Comparison of ENCODE assay signal across 28 cellular contexts in the genomic region with DNA sequence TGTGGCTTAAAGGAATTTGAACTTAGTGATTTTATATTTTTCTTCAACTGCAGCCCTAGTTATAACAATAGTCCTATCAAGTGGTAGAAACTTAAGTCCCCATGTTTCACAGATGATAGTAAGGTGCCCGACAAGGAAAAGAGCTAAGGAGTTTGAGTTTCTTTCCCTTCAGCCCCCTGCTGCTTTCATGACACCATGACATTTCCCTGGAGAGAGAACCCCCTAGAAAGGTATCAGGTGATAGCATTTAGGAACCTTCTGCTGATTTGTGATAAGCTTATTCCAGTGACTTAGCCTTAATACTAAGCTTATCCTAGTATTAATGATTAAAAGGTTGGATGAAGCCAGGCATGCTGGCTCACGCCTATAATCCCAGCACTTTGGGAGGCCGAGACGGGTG.
DNase-seq lines count a peak whose midpoint lies in the region; ATAC-seq, FAIRE-seq and TF ChIP-seq lines count a peak whose summit lies in the region.
"Had no signal": no experiment of that assay in that cellular context is flagged by ENCODE, and none has a peak within 500 bp of the region (broad histone marks: within the 10 kb centered on the region; RNA-seq: fewer than 3 reads in every experiment).

No MANE protein-coding gene starts in this region.

- CTCF ChIA-PET in activated CD4-positive, alpha-beta memory T cell treated with anti-CD3 and anti-CD28 coated beads for 36 hours (lab: Charles Lee) = no interaction called here
- CTCF ChIA-PET in HEK293T (lab: Yijun Ruan, JAX) = no interaction called here

- H3K27ac Mint-ChIP-seq in endodermal cell = no peak overlapping the region
- H3K27ac Mint-ChIP-seq in activated CD4-positive, alpha-beta memory T cell treated with anti-CD3 and anti-CD28 coated beads for 36 hours = no peak overlapping the region
- H3K27ac Mint-ChIP-seq: CD14-positive monocyte; CD4-positive, alpha-beta memory T cell; CD4-positive, CD25-positive, alpha-beta regulatory T cell; CD8-positive, alpha-beta memory T cell had no signal

- peaks cover 3% of the 10 kb centered on the region for H3K4me1 Mint-ChIP-seq in endodermal cell
- no peaks in the 10 kb centered on the region for H3K4me1 Mint-ChIP-seq in activated CD4-positive, alpha-beta memory T cell treated with anti-CD3 and anti-CD28 coated beads for 36 hours (ENCODE audit: low read depth)
- H3K4me1 Mint-ChIP-seq: CD14-positive monocyte; CD4-positive, CD25-positive, alpha-beta regulatory T cell; CD8-positive, alpha-beta memory T cell had no signal

- H3K4me3 Mint-ChIP-seq in endodermal cell = no peak overlapping the region
- no peak overlapping the region for H3K4me3 Mint-ChIP-seq in activated CD4-positive, alpha-beta memory T cell treated with anti-CD3 and anti-CD28 coated beads for 36 hours
- H3K4me3 Mint-ChIP-seq: CD14-positive monocyte; CD4-positive, alpha-beta memory T cell; CD4-positive, CD25-positive, alpha-beta regulatory T cell; CD8-positive, alpha-beta memory T cell had no signal

- intact Hi-C loops in activated CD4-positive, alpha-beta memory T cell treated with anti-CD3 and anti-CD28 coated beads for 36 hours (cut with micrococcal nuclease) = no loop called here
- intact Hi-C loops in esophagus squamous epithelium (cut with DNase I) = no loop called here

- H3K9me3 ChIP-seq in endodermal cell (ENCODE audit: control insufficient read depth, low read length) (peaks cover 21% of the 10 kb centered on the region), esophagus squamous epithelium (peaks cover 0 to 5% (median 0%) of the 10 kb centered on the region in 3 donors)
- H3K9me3 ChIP-seq: BE2C, BLaER1 had no signal

- H3K27ac ChIP-seq in endodermal cell (ENCODE audit: low read depth, low read length) = no peak overlapping the region
- no peak overlapping the region for H3K27ac ChIP-seq in esophagus squamous epithelium
- H3K27ac ChIP-seq: BLaER1 had no signal

- FAIRE-seq in D721Med (lab: Jason Lieb, UNC) = peak; percentile 53
- FAIRE-seq: A204.1, GM12878, GM12892, GM18507 had no signal

- ATAC-seq in activated CD4-positive, CD25-positive, alpha-beta regulatory T cell treated with anti-CD3 and anti-CD28 coated beads, Interleukin-2, amount 50 U/mL, for 24 hours = no peak
- ATAC-seq: GM12878 had no signal

- H3K4me3 ChIP-seq in endodermal cell (ENCODE audit: low read length) = no peak overlapping the region
- H3K4me3 ChIP-seq in esophagus squamous epithelium = no peak overlapping the region
- H3K4me3 ChIP-seq: BLaER1, GM12878 had no signal

- H3K27me3 ChIP-seq in endodermal cell (ENCODE audit: control insufficient read depth, insufficient read depth, low read length, poor library complexity, severe bottlenecking) (peaks cover 18% of the 10 kb centered on the region), esophagus squamous epithelium (no peaks in the 10 kb centered on the region)
- H3K27me3 ChIP-seq: BE2C, BLaER1 had no signal

- no peak for TF ChIP-seq POLR2A in esophagus squamous epithelium (IDR thresholded peaks at IDR 0.05)

- H3K9ac ChIP-seq in endodermal cell (ENCODE audit: extremely low read depth, low read length, poor library complexity, severe bottlenecking) = no peak overlapping the region
- H3K9ac ChIP-seq: BLaER1 had no signal

- peak; percentile 18 for DNase-seq in D721Med (ENCODE audit: insufficient read length, low spot score)
- DNase-seq in NCI-H82 treated with DMSO at 0.1 percent for 48 hours (lab: John Stamatoyannopoulos, UW; ENCODE audit: unreplicated experiment) = peak; percentile 8
- DNase-seq in endodermal cell = peak; percentile 63
- no peak for DNase-seq in activated CD4-positive, alpha-beta memory T cell treated with anti-CD3 and anti-CD28 coated beads for 36 hours
- no peak for DNase-seq in esophagus squamous epithelium (lab: John Stamatoyannopoulos, UW)
- DNase-seq in HEK293T (ENCODE audit: extremely low spot score) = no peak
- DNase-seq: 8988T; ACHN; BE2C; C1 segment of cervical spinal cord; CD4-positive, alpha-beta memory T cell; CD4-positive, CD25-positive, alpha-beta regulatory T cell; CD8-positive, alpha-beta memory T cell; COR-L47; DMS 273 treated with DMSO at 0.1 percent for 48 hours; DMS153; DMS53; DMS79; DND-41; EL; GDM1 had no signal

- POLR2A ChIA-PET in activated CD4-positive, alpha-beta memory T cell treated with anti-CD3 and anti-CD28 coated beads for 36 hours (lab: Charles Lee) = no interaction called here
- POLR2A ChIA-PET in HEK293T (lab: Yijun Ruan, JAX) = no interaction called here

- WGBS in endodermal cell (ENCODE audit: insufficient coverage in 1 of 2, insufficient read length in 1 of 2), 2 experiments = 63 to 100% methylated on average over 2 to 4 of the region's 4 CpGs
- WGBS in esophagus squamous epithelium, 2 donors = 72 to 75% methylated on average over 4 of the region's 4 CpGs

- no peak for TF ChIP-seq CTCF in D721Med (IDR thresholded peaks at IDR 0.05; ENCODE audit: insufficient read depth, missing control alignments)
- no peak for TF ChIP-seq CTCF in endodermal cell (conservative IDR thresholded peaks at IDR 0.05)
- no peak for TF ChIP-seq CTCF in esophagus squamous epithelium (IDR thresholded peaks at IDR 0.05)

- peaks cover 5% of the 10 kb centered on the region for H3K27me3 Mint-ChIP-seq in endodermal cell (ENCODE audit: insufficient read depth)
- no peaks in the 10 kb centered on the region for H3K27me3 Mint-ChIP-seq in activated CD4-positive, alpha-beta memory T cell treated with anti-CD3 and anti-CD28 coated beads for 36 hours
- H3K27me3 Mint-ChIP-seq: CD4-positive, alpha-beta memory T cell; CD4-positive, CD25-positive, alpha-beta regulatory T cell; CD8-positive, alpha-beta memory T cell had no signal

- H3K36me3 Mint-ChIP-seq in endodermal cell (ENCODE audit: low read depth) = peaks cover 3% of the 10 kb centered on the region
- no peaks in the 10 kb centered on the region for H3K36me3 Mint-ChIP-seq in activated CD4-positive, alpha-beta memory T cell treated with anti-CD3 and anti-CD28 coated beads for 36 hours
- H3K36me3 Mint-ChIP-seq: CD14-positive monocyte; CD4-positive, alpha-beta memory T cell; CD4-positive, CD25-positive, alpha-beta regulatory T cell; CD8-positive, alpha-beta memory T cell had no signal

- no peaks in the 10 kb centered on the region for H3K36me3 ChIP-seq in endodermal cell (ENCODE audit: control insufficient read depth, insufficient read depth, low read length)
- H3K36me3 ChIP-seq in esophagus squamous epithelium = no peaks in the 10 kb centered on the region
- H3K36me3 ChIP-seq: BE2C, BLaER1 had no signal

- peaks cover 14% of the 10 kb centered on the region for H3K9me3 Mint-ChIP-seq in endodermal cell
- peaks cover 34% of the 10 kb centered on the region for H3K9me3 Mint-ChIP-seq in activated CD4-positive, alpha-beta memory T cell treated with anti-CD3 and anti-CD28 coated beads for 36 hours

- H3K4me1 ChIP-seq in endodermal cell (ENCODE audit: control insufficient read depth, insufficient read depth, low read length) (no peaks in the 10 kb centered on the region), esophagus squamous epithelium (no peaks in the 10 kb centered on the region)
- H3K4me1 ChIP-seq: BE2C, BLaER1 had no signal

TF ChIP-seq in HEK293T, 16 proteins besides CTCF, POLR2A, EP300 and RAD21:
- TF ChIP-seq NFRKB (IDR thresholded peaks at IDR 0.05) (no peak), FOXA1 (IDR thresholded peaks at IDR 0.05) (no peak), CTBP1 (IDR thresholded peaks at IDR 0.05; ENCODE audit: borderline replicate concordance) (no peak), LEF1 (IDR thresholded peaks at IDR 0.05; ENCODE audit: borderline replicate concordance) (no peak)

Comparison
In these comparisons a context has a peak if more than half of its experiments do, and no peak if none do; other contexts are left out.
1. DNase-seq: peak in D721Med (single experiment), NCI-H82 treated with DMSO at 0.1 percent for 48 hours (single experiment) and endodermal cell (single experiment); none in activated CD4-positive, alpha-beta memory T cell treated with anti-CD3 and anti-CD28 coated beads for 36 hours (single experiment), esophagus squamous epithelium (single experiment) and HEK293T (single experiment).